In genomic region chr6:140535511-140535910, GRCh38 we compare ENCODE assay signal across 21 cellular contexts.
DNase-seq lines count a peak whose midpoint lies in the region; FAIRE-seq and TF ChIP-seq lines count a peak whose summit lies in the region.
"Had no signal": no experiment of that assay in that cellular context is flagged by ENCODE, and none has a peak within 500 bp of the region (broad histone marks: within the 10 kb centered on the region; RNA-seq: fewer than 3 reads in every experiment).

No MANE protein-coding gene starts in this region.

- no peaks in the 10 kb centered on the region for H3K36me3 ChIP-seq in adipocyte (ENCODE audit: control insufficient read depth, insufficient read depth, low read length, severe bottlenecking)
- H3K36me3 ChIP-seq in keratinocyte (ENCODE audit: control insufficient read depth in 2 of 2, extremely low read depth in 1 of 2, insufficient read depth in 2 of 2, low read length in 2 of 2): no peaks in the 10 kb centered on the region
- no peaks in the 10 kb centered on the region for H3K36me3 ChIP-seq in trophoblast cell (ENCODE audit: control insufficient read depth in 1 of 2, insufficient read depth in 2 of 2, low read length in 2 of 2)
- H3K36me3 ChIP-seq: BLaER1 treated with 17β-estradiol and CSF1 and Interleukin-3, amounts not matched to agents 10 nM and 100 nM; HAP-1 had no signal

- peaks cover 38% of the 10 kb centered on the region for H3K9me3 Mint-ChIP-seq in HFFc6
- H3K9me3 Mint-ChIP-seq in mesothelial cell of epicardium: peaks cover 43% of the 10 kb centered on the region
- H3K9me3 Mint-ChIP-seq: CD8-positive, alpha-beta T cell had no signal

- no peak for DNase-seq in HFFc6
- DNase-seq in adipocyte (ENCODE audit: low read depth): no peak
- no peak for DNase-seq in keratinocyte (ENCODE audit: low read depth, low spot score)
- DNase-seq in trophoblast cell: no peak
- no peak for DNase-seq in mesothelial cell of epicardium (ENCODE audit: low spot score in 2 of 2, unreplicated experiment in 2 of 2)
- DNase-seq in GOT3 (lab: John Stamatoyannopoulos, UW): no peak
- DNase-seq in activated CD8-positive, alpha-beta memory T cell treated with anti-CD3 and anti-CD28 coated beads, Interleukin-2, amount 50 U/mL, for 48 hours: no peak
- DNase-seq: 8988T; CD8-positive, alpha-beta T cell; COR-L47; DMS 273 treated with DMSO at 0.1 percent for 48 hours; DMS53; DND-41; EL had no signal

- no peak overlapping the region for H3K4me2 ChIP-seq in keratinocyte (ENCODE audit: control insufficient read depth, extremely low read depth, insufficient read depth, low read depth, low read length)
- H3K4me2 ChIP-seq in trophoblast cell (ENCODE audit: low read length): no peak overlapping the region
- H3K4me2 ChIP-seq: BLaER1 treated with 17β-estradiol and CSF1 and Interleukin-3, amounts not matched to agents 10 nM and 100 nM had no signal

- H3K36me3 Mint-ChIP-seq in HFFc6 (ENCODE audit: low read depth) (peaks cover 52% of the 10 kb centered on the region), mesothelial cell of epicardium (peaks cover 23% of the 10 kb centered on the region)
- H3K36me3 Mint-ChIP-seq: CD8-positive, alpha-beta T cell; IgD-negative memory B cell had no signal

- H3K4me1 Mint-ChIP-seq in HFFc6 (ENCODE audit: low read depth): peaks cover 54% of the 10 kb centered on the region
- H3K4me1 Mint-ChIP-seq in mesothelial cell of epicardium: peaks cover 24% of the 10 kb centered on the region
- H3K4me1 Mint-ChIP-seq: B cell, IgD-negative memory B cell had no signal

- no peaks in the 10 kb centered on the region for H3K27me3 ChIP-seq in adipocyte (replicated peaks; ENCODE audit: control insufficient read depth, insufficient read depth, low read length)
- no peaks in the 10 kb centered on the region for H3K27me3 ChIP-seq in keratinocyte (ENCODE audit: control insufficient read depth, extremely low read depth, insufficient read depth, low read length)
- H3K27me3 ChIP-seq in trophoblast cell (ENCODE audit: insufficient read depth, low read length): no peaks in the 10 kb centered on the region
- H3K27me3 ChIP-seq: BLaER1 treated with 17β-estradiol and CSF1 and Interleukin-3, amounts not matched to agents 10 nM and 100 nM had no signal

- H3K79me2 ChIP-seq in keratinocyte (ENCODE audit: control insufficient read depth, insufficient read depth, low read length) (no peaks in the 10 kb centered on the region), trophoblast cell (ENCODE audit: control insufficient read depth, insufficient read depth, low read length, poor library complexity) (no peaks in the 10 kb centered on the region)

- H3K4me1 ChIP-seq in adipocyte (ENCODE audit: control insufficient read depth, insufficient read depth, low read length) (peaks cover 26% of the 10 kb centered on the region), keratinocyte (ENCODE audit: control insufficient read depth, extremely low read depth, insufficient read depth, low read length) (peaks cover 15% of the 10 kb centered on the region), trophoblast cell (ENCODE audit: control insufficient read depth in 1 of 2, insufficient read depth in 2 of 2, low read length in 2 of 2) (peaks cover 0 to 2% of the 10 kb centered on the region in 2 experiments)

- dilution Hi-C loops in keratinocyte (cut with MboI; ENCODE audit: extremely low pct_ligation_motif_present, low sequenced_read_pairs): no loop called here

- H3K79me1 ChIP-seq in trophoblast cell (ENCODE audit: low read length): peaks cover 5% of the 10 kb centered on the region

- no peak overlapping the region for H3K4me3 Mint-ChIP-seq in HFFc6
- no peak overlapping the region for H3K4me3 Mint-ChIP-seq in mesothelial cell of epicardium
- H3K4me3 Mint-ChIP-seq: B cell; CD8-positive, alpha-beta T cell; IgD-negative memory B cell had no signal

- H3K27ac Mint-ChIP-seq in HFFc6 (peak overlapping the region; percentile 87), mesothelial cell of epicardium (no peak overlapping the region)
- H3K27ac Mint-ChIP-seq: B cell; CD8-positive, alpha-beta T cell; IgD-negative memory B cell had no signal

- peaks cover 27% of the 10 kb centered on the region for H3K9me3 ChIP-seq in adipocyte (ENCODE audit: control insufficient read depth, low read length)
- no peaks in the 10 kb centered on the region for H3K9me3 ChIP-seq in keratinocyte (ENCODE audit: control insufficient read depth, low read depth, low read length)
- H3K9me3 ChIP-seq in trophoblast cell (ENCODE audit: insufficient read depth, low read depth, low read length): no peaks in the 10 kb centered on the region

- H4K20me1 ChIP-seq in keratinocyte (ENCODE audit: control insufficient read depth, extremely low read depth, insufficient read depth, low read length): no peaks in the 10 kb centered on the region
- H4K20me1 ChIP-seq: BLaER1 treated with 17β-estradiol and CSF1 and Interleukin-3, amounts not matched to agents 10 nM and 100 nM had no signal

- H2BK12ac ChIP-seq in trophoblast cell (ENCODE audit: low read length): peak overlapping the region; percentile 92

- H3K27ac ChIP-seq in keratinocyte (ENCODE audit: control insufficient read depth, insufficient read depth, low read length) (no peak overlapping the region), trophoblast cell (ENCODE audit: low read depth, low read length) (no peak overlapping the region)
- H3K27ac ChIP-seq: BLaER1 treated with 17β-estradiol and CSF1 and Interleukin-3, amounts not matched to agents 10 nM and 100 nM; HL-60 had no signal

- H4K12ac ChIP-seq in trophoblast cell (ENCODE audit: low read depth, low read length): no peak overlapping the region

- no peak overlapping the region for H4K91ac ChIP-seq in trophoblast cell (ENCODE audit: low read depth, low read length)

- H3K4me3 ChIP-seq in adipocyte (ENCODE audit: low read length) (peak overlapping the region; percentile 19), keratinocyte (ENCODE audit: control insufficient read depth in 2 of 3, extremely low read depth in 1 of 3, insufficient read depth in 2 of 3, low read depth in 1 of 3, low read length in 3 of 3) (no peak overlapping the region), trophoblast cell (ENCODE audit: low read depth, low read length) (no peak overlapping the region)
- H3K4me3 ChIP-seq: BLaER1 treated with 17β-estradiol and CSF1 and Interleukin-3, amounts not matched to agents 10 nM and 100 nM; GM12878; HAP-1 had no signal

- FAIRE-seq in keratinocyte (lab: Jason Lieb, UNC): peak; percentile 13
- FAIRE-seq: GM12878, GM19239 had no signal

- H3K4ac ChIP-seq in trophoblast cell (ENCODE audit: low read depth, low read length): no peak overlapping the region

- TF ChIP-seq CTCF in HFFc6 (IDR thresholded peaks at IDR 0.05) (no peak), keratinocyte (optimal IDR thresholded peaks at IDR 0.05 in 1 of 3, IDR thresholded peaks at IDR 0.05 in 1 of 3, conservative IDR thresholded peaks at IDR 0.05 in 1 of 3; ENCODE audit: extremely low read depth in 1 of 3, insufficient read depth in 2 of 3, low read length in 3 of 3) (no peak), mesothelial cell of epicardium (IDR thresholded peaks at IDR 0.05; ENCODE audit: unreplicated experiment) (no peak)

- no peak overlapping the region for H2AK5ac ChIP-seq in trophoblast cell (ENCODE audit: low read length)

- no peak overlapping the region for H4K8ac ChIP-seq in trophoblast cell (ENCODE audit: low read depth, low read length)

- no peak overlapping the region for H2BK120ac ChIP-seq in trophoblast cell (ENCODE audit: insufficient read depth, low read length, poor library complexity)

- H2BK5ac ChIP-seq in trophoblast cell (ENCODE audit: low read depth, low read length, poor library complexity): no peak overlapping the region

- WGBS in trophoblast cell (ENCODE audit: extremely low coverage, insufficient coverage, insufficient read length): no CpG with 5 or more reads among the region's 1 CpG

- H2AFZ ChIP-seq in keratinocyte (ENCODE audit: control insufficient read depth, low read length) (no peak overlapping the region), trophoblast cell (ENCODE audit: insufficient read depth, low read length, poor library complexity) (no peak overlapping the region)

- H3K9ac ChIP-seq in adipocyte (ENCODE audit: low read length) (no peak overlapping the region), keratinocyte (ENCODE audit: control insufficient read depth, extremely low read depth, insufficient read depth, low read length) (no peak overlapping the region), trophoblast cell (ENCODE audit: low read length) (no peak overlapping the region)
- H3K9ac ChIP-seq: BLaER1 treated with 17β-estradiol and CSF1 and Interleukin-3, amounts not matched to agents 10 nM and 100 nM had no signal

- no peak overlapping the region for H3K18ac ChIP-seq in trophoblast cell (ENCODE audit: low read length)

- H3K27me3 Mint-ChIP-seq in HFFc6 (ENCODE audit: insufficient read depth) (no peaks in the 10 kb centered on the region), mesothelial cell of epicardium (ENCODE audit: low read depth) (no peaks in the 10 kb centered on the region)
- H3K27me3 Mint-ChIP-seq: B cell, IgD-negative memory B cell had no signal

- no peaks in the 10 kb centered on the region for H3K9me1 ChIP-seq in keratinocyte (ENCODE audit: control insufficient read depth, extremely low read depth, insufficient read depth, low read length)

- H3K23ac ChIP-seq in trophoblast cell (ENCODE audit: low read length): no peak overlapping the region

- no peak overlapping the region for H3K14ac ChIP-seq in trophoblast cell (ENCODE audit: low read length)
